8 cellular contexts compared by ENCODE assay signal in the genomic region with DNA sequence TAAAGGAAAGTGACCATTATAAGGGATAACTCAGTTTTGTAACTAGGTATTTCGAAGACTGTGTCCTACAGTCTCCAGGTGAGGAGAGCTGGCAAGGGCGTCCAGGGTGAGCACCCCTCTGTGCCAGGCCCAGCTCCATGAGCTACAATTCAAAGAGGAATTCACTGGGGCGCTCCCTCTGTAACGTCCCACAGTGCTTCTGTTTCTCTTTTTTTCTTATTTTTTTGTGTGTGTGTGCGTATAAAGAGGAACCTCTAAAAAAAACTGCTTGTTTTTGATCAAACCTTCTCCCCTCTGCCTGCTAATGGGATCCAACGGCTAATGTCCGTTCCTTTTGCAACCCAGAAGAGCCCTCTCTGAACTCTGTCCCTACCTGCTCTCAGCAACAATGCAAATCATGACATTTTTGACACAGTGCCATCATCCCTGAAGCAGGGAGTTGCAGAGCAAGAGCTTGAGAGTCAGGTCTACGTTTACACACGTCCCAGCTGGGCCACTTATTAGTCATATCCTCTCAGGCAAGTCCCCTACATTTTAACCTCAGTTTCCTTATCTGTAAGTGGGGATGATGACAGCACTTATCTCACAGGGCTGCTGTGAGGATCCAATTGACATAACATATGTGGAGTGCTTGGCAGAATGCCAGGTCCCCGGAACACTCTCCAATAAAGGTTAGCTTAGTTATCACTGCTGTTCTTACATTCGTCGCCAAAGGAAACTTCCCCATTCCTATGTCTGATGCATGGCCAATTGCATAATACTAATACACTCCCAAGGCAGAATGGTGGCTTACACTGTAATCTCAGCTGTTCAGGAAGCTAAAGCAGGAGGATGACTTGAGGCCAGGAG. TPM values are rescaled to one million over a fixed set of nuclear protein-coding genes. Genes with fewer than 3 reads are reported as not detected.
DNase-seq lines count a peak whose midpoint lies in the region; ATAC-seq and TF ChIP-seq lines count a peak whose summit lies in the region.

No MANE protein-coding gene starts in this region.

- H3K4me3 Mint-ChIP-seq in chondrocyte (ENCODE audit: unreplicated experiment): no peak overlapping the region

- H3K36me3 ChIP-seq in RWPE2 (ENCODE audit: low read depth) (peaks cover 39% of the 10 kb centered on the region), mucosa of descending colon (ENCODE audit: low read depth) (peaks cover 2% of the 10 kb centered on the region)

- peaks cover 8% of the 10 kb centered on the region for H3K4me1 Mint-ChIP-seq in chondrocyte (ENCODE audit: low read depth)

- H3K36me3 Mint-ChIP-seq in chondrocyte (ENCODE audit: low read depth): peaks cover 33% of the 10 kb centered on the region

- no peaks in the 10 kb centered on the region for H3K27me3 Mint-ChIP-seq in chondrocyte (ENCODE audit: low read depth)

- peak; percentile 46 for ATAC-seq in GM18858 (IDR thresholded peaks at IDR 0.05; ENCODE audit: unreplicated experiment)
- peak; percentile 87 for ATAC-seq in RWPE2 (ENCODE audit: low read depth)
- peak; percentile 95 for ATAC-seq in mucosa of descending colon

- intact Hi-C loops in mucosa of descending colon (cut with DNase I, micrococcal nuclease): no loop called here

- no peak overlapping the region for H3K4me3 ChIP-seq in RWPE2 (ENCODE audit: severe bottlenecking)
- no peak overlapping the region for H3K4me3 ChIP-seq in mucosa of descending colon

- peak; percentile 59 for DNase-seq in AG08396 (ENCODE audit: low spot score)
- DNase-seq in HUDEP-2 (lab: John Stamatoyannopoulos, UW; ENCODE audit: unreplicated experiment in 76 of 76): peak in 74 of 76 experiments; percentile 38 to 96 (median 84)
- peak; percentile 93 for DNase-seq in RWPE2 (ENCODE audit: low spot score)
- no peak for DNase-seq in chondrocyte (ENCODE audit: low spot score)
- DNase-seq in mucosa of descending colon: peak; percentile 73 to 86 (median 76)
- no peak for DNase-seq in COR-L47 (lab: John Stamatoyannopoulos, UW)
- no peak for DNase-seq in mesenteric fat pad (ENCODE audit: low spot score)

- H3K27ac ChIP-seq in RWPE2 (ENCODE audit: poor library complexity, severe bottlenecking): peak overlapping the region; percentile 66

- H3K4me1 ChIP-seq in RWPE2 (ENCODE audit: insufficient read depth, poor library complexity, severe bottlenecking) (peaks cover 11% of the 10 kb centered on the region), mucosa of descending colon (ENCODE audit: low read depth) (no peaks in the 10 kb centered on the region)

- TF ChIP-seq CTCF in RWPE2 (IDR thresholded peaks at IDR 0.05; ENCODE audit: poor library complexity, severe bottlenecking) (no peak), chondrocyte (IDR thresholded peaks at IDR 0.05) (no peak), mucosa of descending colon (IDR thresholded peaks at IDR 0.05) (no peak)

- peak overlapping the region; percentile 57 for H3K27ac Mint-ChIP-seq in chondrocyte (ENCODE audit: unreplicated experiment)

- H3K9me3 ChIP-seq in RWPE2 (ENCODE audit: severe bottlenecking) (no peaks in the 10 kb centered on the region), mucosa of descending colon (no peaks in the 10 kb centered on the region)

- no peaks in the 10 kb centered on the region for H3K27me3 ChIP-seq in RWPE2 (ENCODE audit: insufficient read depth, poor library complexity, severe bottlenecking)

- no peaks in the 10 kb centered on the region for H3K9me3 Mint-ChIP-seq in chondrocyte (ENCODE audit: low read depth)

RNA-seq across cellular contexts. Expression of gene ASCC2, which starts 16.9 kb away (rescaled TPM):
- total RNA-seq in chondrocyte: 43.2 to 65.8 TPM (median 44.2 TPM) in 3 replicates
- total RNA-seq in mucosa of descending colon: 10 to 100 TPM; 61.3 to 81.0 (median 63.5) TPM
- 73.9 TPM for total RNA-seq in mesenteric fat pad

RNA-seq across cellular contexts. Expression of gene UQCR10, which starts 54.0 kb away (rescaled TPM):
- total RNA-seq in chondrocyte (59.2 to 73.2 TPM (median 63.5 TPM) in 3 replicates), mucosa of descending colon (100 to 1,000 TPM; 102 to 178 (median 154) TPM), mesenteric fat pad (81.1 TPM)

RNA-seq across cellular contexts. Expression of gene ZMAT5, which starts 54.4 kb away (rescaled TPM):
- total RNA-seq in chondrocyte (16.6 to 18.8 TPM (median 18.1 TPM) in 3 replicates), mucosa of descending colon (10 to 100 TPM; 12.3 to 19.5 (median 16.1) TPM), mesenteric fat pad (17.8 TPM)

Comparison
In these comparisons a context has a peak if more than half of its experiments do, and no peak if none do; other contexts are left out.
1. DNase-seq: peak in AG08396 (single experiment), HUDEP-2 (74 of 76), RWPE2 (single experiment) and mucosa of descending colon (3 of 3); none in chondrocyte (single experiment), COR-L47 (single experiment) and mesenteric fat pad (single experiment).
2. Peak in every context shown above with its lines, with median percentiles within 50 percentile points of each other: ATAC-seq.